1 cellular context compared by ENCODE assay signal in genomic region chr9:136686794-136687711, GRCh38.
TF ChIP-seq lines count a peak whose summit lies in the region.

Gene AGPAT2, minus strand, starts transcription at chr9:136687457. Its CDS starts 100 bp downstream, at chr9:136687357.

TF ChIP-seq in HEK293, 187 proteins besides CTCF, POLR2A, EP300 and RAD21 (continued from another document and continues in another):
- TF ChIP-seq ZNF677 (tag by site-specific recombination; IDR thresholded peaks at IDR 0.05) (peak; percentile 97), ZNF174 (tag by site-specific recombination; IDR thresholded peaks at IDR 0.05) (no peak), KLF1 (tag by site-specific recombination; IDR thresholded peaks at IDR 0.05) (peak; percentile 27; the same call in 1 of the 2 replicates), ZNF302 (tag by site-specific recombination; IDR thresholded peaks at IDR 0.05; ENCODE audit: low read depth) (no peak), SP7 (tag by site-specific recombination; IDR thresholded peaks at IDR 0.05) (peak; percentile 27; the same call in 1 of the 2 replicates), ZEB2 (tag by site-specific recombination; IDR thresholded peaks at IDR 0.05) (no peak; the same call in 1 of the 2 replicates), ZBTB1 (tag by site-specific recombination; IDR thresholded peaks at IDR 0.05) (no peak), ZNF341 (tag by site-specific recombination; IDR thresholded peaks at IDR 0.05; ENCODE audit: low read depth) (peak; percentile 84), ZNF16 (tag by site-specific recombination; IDR thresholded peaks at IDR 0.05; ENCODE audit: low read depth) (no peak), ZSCAN30 (tag by site-specific recombination; IDR thresholded peaks at IDR 0.05) (peak; percentile 71; the same call in 1 of the 2 replicates), ZNF239 (tag by site-specific recombination; IDR thresholded peaks at IDR 0.05) (no peak), ZNF398 (tag by site-specific recombination; IDR thresholded peaks at IDR 0.05) (peak; percentile 56; the same call in 1 of the 2 replicates), IKZF3 (tag by site-specific recombination; IDR thresholded peaks at IDR 0.05) (peak; percentile 59), ZNF324 (tag by site-specific recombination; IDR thresholded peaks at IDR 0.05) (no peak), ZNF76 (tag by site-specific recombination; IDR thresholded peaks at IDR 0.05; ENCODE audit: borderline replicate concordance, low read depth) (peak; percentile 68; the same call in 1 of the 2 replicates), ZBTB8A (tag by site-specific recombination; IDR thresholded peaks at IDR 0.05) (peak; percentile 68), ZSCAN5A (tag by site-specific recombination; IDR thresholded peaks at IDR 0.05) (peak; percentile 73; the same call in 1 of the 2 replicates), ZNF561 (tag by site-specific recombination; IDR thresholded peaks at IDR 0.05; ENCODE audit: borderline replicate concordance) (0 out of 2 replicates have a peak, but pooled peaks have one; percentile 42), ZNF223 (tag by site-specific recombination; IDR thresholded peaks at IDR 0.05) (no peak), ZNF629 (tag by site-specific recombination; IDR thresholded peaks at IDR 0.05) (no peak), ZBTB7A (tag by site-specific recombination; IDR thresholded peaks at IDR 0.05; ENCODE audit: low read depth) (0 out of 2 replicates have a peak, but pooled peaks have one; percentile 38), ZIC2 (tag by site-specific recombination; IDR thresholded peaks at IDR 0.05) (peak; percentile 36; the same call in 1 of the 2 replicates), KLF8 (tag by site-specific recombination; IDR thresholded peaks at IDR 0.05) (peak; percentile 78; the same call in 1 of the 2 replicates), ZNF214 (tag by site-specific recombination; IDR thresholded peaks at IDR 0.05; ENCODE audit: borderline replicate concordance) (no peak), EGR2 (tag by site-specific recombination; IDR thresholded peaks at IDR 0.05; ENCODE audit: low read depth) (no peak), ZNF2 (tag by site-specific recombination; IDR thresholded peaks at IDR 0.05) (no peak), ZBTB26 (tag by site-specific recombination; optimal IDR thresholded peaks at IDR 0.05) (peak; percentile 86), ZNF148 (tag by site-specific recombination; IDR thresholded peaks at IDR 0.05; ENCODE audit: borderline replicate concordance) (no peak), ZFP3 (tag by site-specific recombination; IDR thresholded peaks at IDR 0.05; ENCODE audit: low read depth) (no peak), ZNF670 (tag by site-specific recombination; IDR thresholded peaks at IDR 0.05; ENCODE audit: low read depth) (no peak), SP2 (tag by site-specific recombination; IDR thresholded peaks at IDR 0.05) (peak; percentile 50), ZNF501 (tag by site-specific recombination; IDR thresholded peaks at IDR 0.05) (peak; percentile 37; the same call in 1 of the 2 replicates), OSR2 (tag by site-specific recombination; IDR thresholded peaks at IDR 0.05) (peak; percentile 34; the same call in 1 of the 2 replicates), ZNF664 (tag by site-specific recombination; IDR thresholded peaks at IDR 0.05) (no peak), BCL11A (tag by site-specific recombination; IDR thresholded peaks at IDR 0.05; ENCODE audit: low read depth) (no peak), GLIS2 (tag by site-specific recombination; IDR thresholded peaks at IDR 0.05) (peak; percentile 83; the same call in 1 of the 2 replicates), ZSCAN16 (tag by site-specific recombination; IDR thresholded peaks at IDR 0.05) (no peak), PRDM4 (tag by site-specific recombination; IDR thresholded peaks at IDR 0.05) (no peak), PRDM10 (tag by site-specific recombination; IDR thresholded peaks at IDR 0.05) (0 out of 2 replicates have a peak, but pooled peaks have one; percentile 11), TRIM28 (IDR thresholded peaks at IDR 0.05; ENCODE audit: borderline replicate concordance, low read length) (no peak), ZNF660 (tag by site-specific recombination; IDR thresholded peaks at IDR 0.05) (0 out of 2 replicates have a peak, but pooled peaks have one; percentile 47), MYNN (tag by site-specific recombination; IDR thresholded peaks at IDR 0.05; ENCODE audit: borderline replicate concordance) (no peak), ZFHX2 (tag by site-specific recombination; conservative IDR thresholded peaks at IDR 0.05) (no peak; the same call in 1 of the 2 replicates), ZNF394 (tag by site-specific recombination; IDR thresholded peaks at IDR 0.05; ENCODE audit: borderline replicate concordance) (no peak), ZNF571 (tag by site-specific recombination; IDR thresholded peaks at IDR 0.05) (no peak), GLI4 (tag by site-specific recombination; IDR thresholded peaks at IDR 0.05) (0 out of 2 replicates have a peak, but pooled peaks have one; percentile 31), ZNF692 (tag by site-specific recombination; IDR thresholded peaks at IDR 0.05) (peak; percentile 73)
- TF ChIP-seq, protein P1, sequence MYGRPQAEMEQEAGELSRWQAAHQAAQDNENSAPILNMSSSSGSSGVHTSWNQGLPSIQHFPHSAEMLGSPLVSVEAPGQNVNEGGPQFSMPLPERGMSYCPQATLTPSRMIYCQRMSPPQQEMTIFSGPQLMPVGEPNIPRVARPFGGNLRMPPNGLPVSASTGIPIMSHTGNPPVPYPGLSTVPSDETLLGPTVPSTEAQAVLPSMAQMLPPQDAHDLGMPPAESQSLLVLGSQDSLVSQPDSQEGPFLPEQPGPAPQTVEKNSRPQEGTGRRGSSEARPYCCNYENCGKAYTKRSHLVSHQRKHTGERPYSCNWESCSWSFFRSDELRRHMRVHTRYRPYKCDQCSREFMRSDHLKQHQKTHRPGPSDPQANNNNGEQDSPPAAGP (tag by site-specific recombination; IDR thresholded peaks at IDR 0.05): peak; percentile 70
- TF ChIP-seq, protein P2, sequence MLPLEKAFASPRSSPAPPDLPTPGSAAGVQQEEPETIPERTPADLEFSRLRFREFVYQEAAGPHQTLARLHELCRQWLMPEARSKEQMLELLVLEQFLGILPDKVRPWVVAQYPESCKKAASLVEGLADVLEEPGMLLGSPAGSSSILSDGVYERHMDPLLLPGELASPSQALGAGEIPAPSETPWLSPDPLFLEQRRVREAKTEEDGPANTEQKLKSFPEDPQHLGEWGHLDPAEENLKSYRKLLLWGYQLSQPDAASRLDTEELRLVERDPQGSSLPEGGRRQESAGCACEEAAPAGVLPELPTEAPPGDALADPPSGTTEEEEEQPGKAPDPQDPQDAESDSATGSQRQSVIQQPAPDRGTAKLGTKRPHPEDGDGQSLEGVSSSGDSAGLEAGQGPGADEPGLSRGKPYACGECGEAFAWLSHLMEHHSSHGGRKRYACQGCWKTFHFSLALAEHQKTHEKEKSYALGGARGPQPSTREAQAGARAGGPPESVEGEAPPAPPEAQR (tag by site-specific recombination; IDR thresholded peaks at IDR 0.05): no peak
